ENCODE assay signal across 27 cellular contexts in the genomic region with DNA sequence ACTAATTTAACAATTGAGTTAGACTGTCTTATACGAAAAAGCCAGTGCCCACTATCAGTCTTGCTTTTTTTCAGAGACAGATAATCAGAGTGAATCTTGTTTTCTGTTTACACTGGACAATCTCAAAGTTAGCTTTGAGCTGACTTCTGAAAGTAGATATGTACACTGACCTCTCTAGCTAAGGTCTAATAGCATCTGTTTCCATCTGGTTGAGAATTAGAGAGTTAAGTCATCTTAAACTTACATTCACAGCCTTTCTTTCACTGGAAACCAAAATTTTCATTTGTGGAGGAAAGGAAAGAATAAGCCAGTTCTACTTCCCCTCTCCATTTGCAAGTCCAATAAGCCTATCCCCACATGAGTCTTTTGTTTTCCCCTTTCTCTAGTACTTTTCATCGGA.
"Had no signal": no experiment of that assay in that cellular context is flagged by ENCODE, and none has a peak within 500 bp of the region (broad histone marks: within the 10 kb centered on the region; RNA-seq: fewer than 3 reads in every experiment).

No MANE protein-coding gene starts in this region.

- H3K9me3 ChIP-seq: esophagus muscularis mucosa, left ventricle myocardium inferior, ovary, prostate gland, sigmoid colon, thoracic aorta, vagina had no signal

- H2AFZ ChIP-seq: hepatocyte had no signal

- H3K27me3 Mint-ChIP-seq: activated CD4-positive, alpha-beta T cell treated with anti-CD3 and anti-CD28 coated beads for 36 hours; activated CD8-positive, alpha-beta memory T cell treated with anti-CD3 and anti-CD28 coated beads, Interleukin-2, amount 10 ng/mL, durations not matched to agents 7 days and 5 days; activated naive CD8-positive, alpha-beta T cell; naive B cell; type B pancreatic cell had no signal

- H3K4me3 ChIP-seq: coronary artery, esophagus muscularis mucosa, hepatocyte, left ventricle myocardium inferior, lung, ovary, prostate gland, sigmoid colon, thoracic aorta, vagina had no signal

- H3K9me3 Mint-ChIP-seq: activated T-helper 2 cell treated with anti-CD3 and anti-CD28 coated beads, Interferon-gamma antibody, Interleukin-2, Interleukin-4, amounts not matched to agents 10 μg/mL and 5 μg/mL and 100 μg/mL, durations not matched to agents 14 hours and 24 hours and 36 hours; endodermal cell; naive B cell; nephron progenitor cell; type B pancreatic cell had no signal

- H3K27ac Mint-ChIP-seq: activated CD4-positive, alpha-beta T cell treated with anti-CD3 and anti-CD28 coated beads for 36 hours; activated CD8-positive, alpha-beta memory T cell treated with anti-CD3 and anti-CD28 coated beads, Interleukin-2, amount 10 ng/mL, durations not matched to agents 7 days and 5 days; activated CD8-positive, alpha-beta T cell treated with anti-CD3 and anti-CD28 coated beads, Interleukin-2, amount 10 ng/mL, durations not matched to agents 7 days and 5 days; activated naive CD8-positive, alpha-beta T cell; activated T-helper 2 cell treated with anti-CD3 and anti-CD28 coated beads, Interferon-gamma antibody, Interleukin-2, Interleukin-4, amounts not matched to agents 10 μg/mL and 5 μg/mL and 100 μg/mL, durations not matched to agents 14 hours and 24 hours and 36 hours; endodermal cell; naive B cell; nephron progenitor cell; type B pancreatic cell had no signal

- H3K4me3 Mint-ChIP-seq: activated CD4-positive, alpha-beta T cell treated with anti-CD3 and anti-CD28 coated beads for 36 hours; activated CD8-positive, alpha-beta memory T cell treated with anti-CD3 and anti-CD28 coated beads, Interleukin-2, amount 10 ng/mL, durations not matched to agents 7 days and 5 days; activated CD8-positive, alpha-beta T cell treated with anti-CD3 and anti-CD28 coated beads, Interleukin-2, amount 10 ng/mL, durations not matched to agents 7 days and 5 days; activated naive CD8-positive, alpha-beta T cell; endodermal cell; naive B cell; nephron progenitor cell; type B pancreatic cell had no signal

- H3K79me2 ChIP-seq: hepatocyte had no signal

- H3K36me3 ChIP-seq: ovary, prostate gland, thoracic aorta, vagina had no signal

- H3K27me3 ChIP-seq: esophagus muscularis mucosa, hepatocyte, ovary, sigmoid colon, vagina had no signal

- ATAC-seq: activated CD4-positive, alpha-beta T cell treated with anti-CD3 and anti-CD28 coated beads for 36 hours; activated CD8-positive, alpha-beta memory T cell treated with anti-CD3 and anti-CD28 coated beads, Interleukin-2, amount 10 ng/mL, durations not matched to agents 7 days and 5 days; activated CD8-positive, alpha-beta T cell treated with anti-CD3 and anti-CD28 coated beads, Interleukin-2, amount 10 ng/mL, durations not matched to agents 7 days and 5 days had no signal

- H3K4me1 Mint-ChIP-seq: activated CD4-positive, alpha-beta T cell treated with anti-CD3 and anti-CD28 coated beads for 36 hours; activated CD8-positive, alpha-beta memory T cell treated with anti-CD3 and anti-CD28 coated beads, Interleukin-2, amount 10 ng/mL, durations not matched to agents 7 days and 5 days; naive B cell had no signal

- DNase-seq: activated CD4-positive, alpha-beta T cell treated with anti-CD3 and anti-CD28 coated beads for 36 hours; activated CD4-positive, CD25-positive, alpha-beta regulatory T cell; activated CD8-positive, alpha-beta memory T cell treated with anti-CD3 and anti-CD28 coated beads, Interleukin-2, amount 10 ng/mL, durations not matched to agents 7 days and 5 days; activated CD8-positive, alpha-beta T cell treated with anti-CD3 and anti-CD28 coated beads, Interleukin-2, amount 10 ng/mL, durations not matched to agents 7 days and 5 days; activated T-cell treated with anti-CD3 and anti-CD28 coated beads, Interleukin-2, amount 50 U/mL, for 48 hours; anterior cingulate cortex; endodermal cell; islet precursor cell; left ventricle myocardium inferior; mesendoderm; naive B cell; nephron progenitor cell; ovary; sigmoid colon; small intestine; stimulated activated CD4-positive, alpha-beta T cell treated with anti-CD3 and anti-CD28 coated beads, Interleukin-2, amount 100 ng/mL, for 48 hours; stimulated activated naive CD4-positive, alpha-beta T cell treated with Interleukin-2 at 50 U/mL for 16 hours had no signal

- H3K27ac ChIP-seq: coronary artery, esophagus muscularis mucosa, hepatocyte, left ventricle myocardium inferior, ovary, prostate gland, sigmoid colon, thoracic aorta, vagina had no signal

- H3K4me2 ChIP-seq: hepatocyte had no signal
